15 cellular contexts compared by ENCODE assay signal in the genomic region with DNA sequence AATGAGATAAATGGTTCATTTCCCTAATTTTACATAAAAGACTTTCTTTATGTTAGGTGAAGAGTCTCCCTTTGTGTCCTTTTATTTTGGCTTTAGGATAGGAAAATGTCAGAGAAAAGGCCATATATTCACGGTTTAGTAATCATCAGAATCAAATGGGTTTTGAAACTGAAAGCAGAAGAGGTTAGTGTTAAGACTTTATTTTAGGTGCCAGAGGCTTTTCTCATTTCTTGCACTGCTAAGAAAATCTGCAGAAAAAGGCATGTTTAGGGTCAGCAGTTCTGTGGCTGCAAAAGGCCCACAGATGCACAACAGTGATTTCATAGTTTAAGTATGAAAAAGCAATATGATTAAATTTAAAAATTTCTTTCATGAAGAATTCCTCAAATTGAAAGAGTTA.
DNase-seq lines count a peak whose midpoint lies in the region; ATAC-seq, FAIRE-seq and TF ChIP-seq lines count a peak whose summit lies in the region.
"Had no signal": no experiment of that assay in that cellular context is flagged by ENCODE, and none has a peak within 500 bp of the region (broad histone marks: within the 10 kb centered on the region; RNA-seq: fewer than 3 reads in every experiment).

No MANE protein-coding gene starts in this region.

- no peak for TF ChIP-seq CTCF in OCI-LY7 (conservative IDR thresholded peaks at IDR 0.05; ENCODE audit: low read length)

- no TSS peak for BruUV-seq in OCI-LY7 (replicated peaks; lab: Mats Ljungman, UMichigan)

- peaks cover 2 to 5% of the 10 kb centered on the region in 2 donors for H3K4me1 Mint-ChIP-seq in immature natural killer cell
- peaks cover 7% of the 10 kb centered on the region for H3K4me1 Mint-ChIP-seq in activated CD4-positive, alpha-beta T cell treated with anti-CD3 and anti-CD28 coated beads, Interleukin-2, amount 10 ng/mL, durations not matched to agents 7 days and 5 days
- H3K4me1 Mint-ChIP-seq: brain had no signal

- peak; percentile 94 for FAIRE-seq in GM18507 (lab: Jason Lieb, UNC)

- peaks cover 0 to 5% (median 2%) of the 10 kb centered on the region in 3 donors for H3K27me3 Mint-ChIP-seq in immature natural killer cell (ENCODE audit: low read depth in 3 of 3)
- no peaks in the 10 kb centered on the region for H3K27me3 Mint-ChIP-seq in activated CD4-positive, alpha-beta T cell treated with anti-CD3 and anti-CD28 coated beads, Interleukin-2, amount 10 ng/mL, durations not matched to agents 7 days and 5 days
- H3K27me3 Mint-ChIP-seq: brain had no signal

- H3K9me3 Mint-ChIP-seq in immature natural killer cell: peaks cover 0 to 1% (median 0%) of the 10 kb centered on the region in 6 donors
- H3K9me3 Mint-ChIP-seq in activated CD4-positive, alpha-beta T cell treated with anti-CD3 and anti-CD28 coated beads, Interleukin-2, amount 10 ng/mL, durations not matched to agents 7 days and 5 days: no peaks in the 10 kb centered on the region
- H3K9me3 Mint-ChIP-seq: brain had no signal

- peak overlapping the region; percentile 80 for H3K4me2 ChIP-seq in OCI-LY7 (ENCODE audit: low read length)

- no peak overlapping the region for H2AFZ ChIP-seq in OCI-LY7 (ENCODE audit: low read length)

- H3K9me3 ChIP-seq in OCI-LY7 (ENCODE audit: low read length): no peaks in the 10 kb centered on the region
- H3K9me3 ChIP-seq: lower lobe of right lung had no signal

- H3K36me3 Mint-ChIP-seq in immature natural killer cell: no peaks in the 10 kb centered on the region
- no peaks in the 10 kb centered on the region for H3K36me3 Mint-ChIP-seq in activated CD4-positive, alpha-beta T cell treated with anti-CD3 and anti-CD28 coated beads, Interleukin-2, amount 10 ng/mL, durations not matched to agents 7 days and 5 days (ENCODE audit: low read depth)

- peak; percentile 43 for DNase-seq in GM18507 (ENCODE audit: extremely low spot score, insufficient read length, low read depth)
- DNase-seq in OCI-LY7 (ENCODE audit: low spot score): peak; percentile 88
- DNase-seq in immature natural killer cell: no peak
- DNase-seq in activated CD4-positive, alpha-beta T cell treated with anti-CD3 and anti-CD28 coated beads, Interleukin-2, amount 10 ng/mL, durations not matched to agents 7 days and 5 days: no peak
- no peak for DNase-seq in COLO668 (lab: John Stamatoyannopoulos, UW; ENCODE audit: unreplicated experiment)
- DNase-seq: COR-L47; HCEC 1CT; lower lobe of right lung; right cardiac atrium; Right ventricle myocardium superior; stimulated activated CD8-positive, alpha-beta memory T cell treated with anti-CD3 and anti-CD28 coated beads, Interleukin-4, amount 100 ng/mL, for 48 hours had no signal

- H3K4me3 ChIP-seq in OCI-LY7 (ENCODE audit: low read depth, low read length, poor library complexity, severe bottlenecking): peak overlapping the region; percentile 33
- H3K4me3 ChIP-seq: lower lobe of right lung had no signal

- intact Hi-C loops in OCI-LY7 (cut with micrococcal nuclease; ENCODE audit: unreplicated experiment): loop anchor here (1.0 to 2.0 kb wide), 3 partner anchors 112 to 197 kb away; no protein-coding TSS in a partner anchor

- CTCF ChIA-PET in OCI-LY7 (lab: Charles Lee; ENCODE audit: unreplicated experiment): interaction anchor here (0.6 kb wide), 1 partner anchor 707 kb away, joined by 4 read pairs; no protein-coding TSS in a partner anchor
- CTCF ChIA-PET in activated CD4-positive, alpha-beta T cell treated with anti-CD3 and anti-CD28 coated beads, Interleukin-2, amount 10 ng/mL, durations not matched to agents 7 days and 5 days (lab: Charles Lee): interaction anchor here (0.7 to 1.6 kb wide), 2 partner anchors 230 to 1452 kb away, joined by 3 read pairs; no protein-coding TSS in a partner anchor

- H3K79me2 ChIP-seq in OCI-LY7 (ENCODE audit: insufficient read depth, low read depth, low read length): no peaks in the 10 kb centered on the region

- H3K9me2 ChIP-seq in OCI-LY7 (ENCODE audit: insufficient read depth, low read length): no peaks in the 10 kb centered on the region

- peak overlapping the region in 1 of 6 donors; percentile 8 for H3K27ac Mint-ChIP-seq in immature natural killer cell
- H3K27ac Mint-ChIP-seq in activated CD4-positive, alpha-beta T cell treated with anti-CD3 and anti-CD28 coated beads, Interleukin-2, amount 10 ng/mL, durations not matched to agents 7 days and 5 days: no peak overlapping the region

- H3K36me3 ChIP-seq in OCI-LY7 (ENCODE audit: insufficient read depth, low read length): peaks cover 21% of the 10 kb centered on the region; the same call in 1 of the 2 replicates
- H3K36me3 ChIP-seq: lower lobe of right lung had no signal

- ATAC-seq in GM21390 (IDR thresholded peaks at IDR 0.05; ENCODE audit: unreplicated experiment): peak; percentile 77
- peak; percentile 46 for ATAC-seq in HG03135 (IDR thresholded peaks at IDR 0.05; ENCODE audit: unreplicated experiment)
- ATAC-seq in activated CD4-positive, CD25-positive, alpha-beta regulatory T cell treated with anti-CD3 and anti-CD28 coated beads, Interleukin-2, amount 50 U/mL, for 24 hours: no peak
- ATAC-seq: lower lobe of right lung, right cardiac atrium had no signal

- peak overlapping the region; percentile 99 for H3K27ac ChIP-seq in OCI-LY7 (ENCODE audit: low read depth, low read length, poor library complexity, severe bottlenecking)
- H3K27ac ChIP-seq: lower lobe of right lung had no signal

- no peak overlapping the region for H3K4me3 Mint-ChIP-seq in immature natural killer cell
- no peak overlapping the region for H3K4me3 Mint-ChIP-seq in activated CD4-positive, alpha-beta T cell treated with anti-CD3 and anti-CD28 coated beads, Interleukin-2, amount 10 ng/mL, durations not matched to agents 7 days and 5 days
- H3K4me3 Mint-ChIP-seq: brain had no signal

- no peaks in the 10 kb centered on the region for H4K20me1 ChIP-seq in OCI-LY7 (ENCODE audit: insufficient read depth, low read length)

- POLR2A ChIA-PET in OCI-LY7 (lab: Charles Lee): interaction anchor here (0.6 to 3.0 kb wide), 12 partner anchors 51 to 731 kb away, joined by 3 to 21 read pairs (median 4); no protein-coding TSS in a partner anchor
- POLR2A ChIA-PET in activated CD4-positive, alpha-beta T cell treated with anti-CD3 and anti-CD28 coated beads, Interleukin-2, amount 10 ng/mL, durations not matched to agents 7 days and 5 days (lab: Charles Lee): no interaction called here

- peaks cover 71% of the 10 kb centered on the region for H3K4me1 ChIP-seq in OCI-LY7 (ENCODE audit: insufficient read depth, low read length, poor library complexity, severe bottlenecking)
- H3K4me1 ChIP-seq: lower lobe of right lung had no signal

Comparison
In these comparisons a context has a peak if more than half of its experiments do, and no peak if none do; other contexts are left out.
1. DNase-seq: peak in GM18507 (single experiment) and OCI-LY7 (single experiment); none in immature natural killer cell (0 of 3), activated CD4-positive, alpha-beta T cell treated with anti-CD3 and anti-CD28 coated beads, Interleukin-2, amount 10 ng/mL, durations not matched to agents 7 days and 5 days (single experiment) and COLO668 (single experiment).
2. ATAC-seq: peak in GM21390 (single experiment) and HG03135 (single experiment); none in activated CD4-positive, CD25-positive, alpha-beta regulatory T cell treated with anti-CD3 and anti-CD28 coated beads, Interleukin-2, amount 50 U/mL, for 24 hours (0 of 2).